19 cellular contexts compared by ENCODE assay signal in genomic region chr6:45956176-45956575, GRCh38. TPM values are rescaled to one million over a fixed set of nuclear protein-coding genes. Genes with fewer than 3 reads are reported as not detected.
DNase-seq lines count a peak whose midpoint lies in the region; ATAC-seq and TF ChIP-seq lines count a peak whose summit lies in the region.
"Had no signal": no experiment of that assay in that cellular context is flagged by ENCODE, and none has a peak within 500 bp of the region (broad histone marks: within the 10 kb centered on the region; RNA-seq: fewer than 3 reads in every experiment).

No MANE protein-coding gene starts in this region.

- WGBS in endodermal cell (ENCODE audit: insufficient coverage in 1 of 2, insufficient read length in 1 of 2), 2 experiments, result 29 to 52% methylated on average over 2 to 5 of the region's 5 CpGs

- no peaks in the 10 kb centered on the region for H3K9me3 ChIP-seq in HUES48 (ENCODE audit: control insufficient read depth, insufficient read depth, low read length)
- H3K9me3 ChIP-seq in endodermal cell (ENCODE audit: control insufficient read depth, low read length), result no peaks in the 10 kb centered on the region
- no peaks in the 10 kb centered on the region for H3K9me3 ChIP-seq in gastrocnemius medialis

- H3K27ac ChIP-seq in HUES48 (ENCODE audit: low read depth, low read length), result peak overlapping the region; percentile 59
- H3K27ac ChIP-seq in endodermal cell (ENCODE audit: low read depth, low read length), result no peak overlapping the region
- peak overlapping the region; percentile 5 to 74 (median 41) for H3K27ac ChIP-seq in gastrocnemius medialis

- intact Hi-C loops in gastrocnemius medialis (cut with DNase I; ENCODE audit: low total_unique reads), result no loop called here

- no peaks in the 10 kb centered on the region for H3K27me3 ChIP-seq in HUES48 (ENCODE audit: control insufficient read depth, insufficient read depth, low read length)
- no peaks in the 10 kb centered on the region for H3K27me3 ChIP-seq in endodermal cell (ENCODE audit: control insufficient read depth, insufficient read depth, low read length, poor library complexity, severe bottlenecking)
- no peaks in the 10 kb centered on the region for H3K27me3 ChIP-seq in gastrocnemius medialis

- ATAC-seq in gastrocnemius medialis (no peak), HG03175 (IDR thresholded peaks at IDR 0.05; ENCODE audit: unreplicated experiment) (no peak)

- H3K36me3 ChIP-seq in HUES48 (ENCODE audit: control insufficient read depth, insufficient read depth, low read length) (no peaks in the 10 kb centered on the region), endodermal cell (ENCODE audit: control insufficient read depth, insufficient read depth, low read length) (no peaks in the 10 kb centered on the region), gastrocnemius medialis (no peaks in the 10 kb centered on the region)

- H3K4me3 ChIP-seq in HUES48 (ENCODE audit: low read depth, low read length) (no peak overlapping the region), endodermal cell (ENCODE audit: low read length) (no peak overlapping the region), gastrocnemius medialis (no peak overlapping the region)

- in situ Hi-C loops in gastrocnemius medialis (cut with MboI; ENCODE audit: low sequenced_read_pairs in 4 of 4), result no loop called here

- peaks cover 2% of the 10 kb centered on the region for H3K27me3 Mint-ChIP-seq in endodermal cell (ENCODE audit: insufficient read depth)
- H3K27me3 Mint-ChIP-seq: CD4-positive, alpha-beta memory T cell had no signal

- H3K9ac ChIP-seq in HUES48 (ENCODE audit: low read depth, low read length) (no peak overlapping the region), endodermal cell (ENCODE audit: extremely low read depth, low read length, poor library complexity, severe bottlenecking) (no peak overlapping the region)

- H3K4me3 Mint-ChIP-seq in endodermal cell, result no peak overlapping the region
- H3K4me3 Mint-ChIP-seq: CD4-positive, alpha-beta memory T cell had no signal

- H3K27ac Mint-ChIP-seq in endodermal cell, result no peak overlapping the region
- H3K27ac Mint-ChIP-seq: CD4-positive, alpha-beta memory T cell had no signal

- H3K4me1 ChIP-seq in HUES48 (ENCODE audit: control insufficient read depth, insufficient read depth, low read length) (peaks cover 14% of the 10 kb centered on the region; the same call in 1 of the 2 replicates), endodermal cell (ENCODE audit: control insufficient read depth, insufficient read depth, low read length) (no peaks in the 10 kb centered on the region), gastrocnemius medialis (peaks cover 73 to 82% of the 10 kb centered on the region in 2 donors)

- no peak for DNase-seq in endodermal cell
- no peak for DNase-seq in gastrocnemius medialis
- DNase-seq in NCI-H82 treated with DMSO at 0.1 percent for 48 hours (lab: John Stamatoyannopoulos, UW; ENCODE audit: unreplicated experiment), result no peak
- no peak for DNase-seq in OCI-M2 (lab: John Stamatoyannopoulos, UW; ENCODE audit: unreplicated experiment)
- DNase-seq: C1 segment of cervical spinal cord; Calu3; CD4-positive, alpha-beta memory T cell; COR-L47; DMS53; DMS79 treated with DMSO at 0.1 percent for 48 hours; GF-D8; H7; HCEC 1CT had no signal

- peak; percentile 24 for TF ChIP-seq CTCF in endodermal cell (conservative IDR thresholded peaks at IDR 0.05)
- no peak for TF ChIP-seq CTCF in gastrocnemius medialis (IDR thresholded peaks at IDR 0.05 in 4 of 5, conservative IDR thresholded peaks at IDR 0.05 in 1 of 5)

- H3K9me3 Mint-ChIP-seq in endodermal cell, result no peaks in the 10 kb centered on the region
- H3K9me3 Mint-ChIP-seq: CD4-positive, alpha-beta memory T cell had no signal

- no peaks in the 10 kb centered on the region for H3K36me3 Mint-ChIP-seq in endodermal cell (ENCODE audit: low read depth)

- no peak for TF ChIP-seq POLR2A in gastrocnemius medialis (IDR thresholded peaks at IDR 0.05)

- no peaks in the 10 kb centered on the region for H3K4me1 Mint-ChIP-seq in endodermal cell

RNA-seq across cellular contexts. Expression of gene CLIC5, which starts 59.5 kb away (rescaled TPM):
- total RNA-seq in endodermal cell (under 1 TPM in 1 of 2 donors, not detected in 1; 0.11 TPM), gastrocnemius medialis (10 to 100 TPM; 78.6 to 97.0 (median 91.7) TPM)
- polyA plus RNA-seq in endodermal cell (2013, experiment 1 of 2), result 0.14 TPM
- 0.21 TPM for polyA plus RNA-seq in endodermal cell (2013, experiment 2 of 2)
- total RNA-seq: A172, A673, G401 had no signal
- polyA plus RNA-seq: BJ had no signal

Comparison
In these comparisons a context has a peak if more than half of its experiments do, and no peak if none do; other contexts are left out.
1. RNA of gene CLIC5, which starts 59.5 kb away (total RNA-seq): 78.6 to 97.0 TPM in gastrocnemius medialis; 0.11 TPM in endodermal cell; every median in the first group is over 10 times any median in the second.